ENCODE assay signal across 1 cellular context in the genomic region with DNA sequence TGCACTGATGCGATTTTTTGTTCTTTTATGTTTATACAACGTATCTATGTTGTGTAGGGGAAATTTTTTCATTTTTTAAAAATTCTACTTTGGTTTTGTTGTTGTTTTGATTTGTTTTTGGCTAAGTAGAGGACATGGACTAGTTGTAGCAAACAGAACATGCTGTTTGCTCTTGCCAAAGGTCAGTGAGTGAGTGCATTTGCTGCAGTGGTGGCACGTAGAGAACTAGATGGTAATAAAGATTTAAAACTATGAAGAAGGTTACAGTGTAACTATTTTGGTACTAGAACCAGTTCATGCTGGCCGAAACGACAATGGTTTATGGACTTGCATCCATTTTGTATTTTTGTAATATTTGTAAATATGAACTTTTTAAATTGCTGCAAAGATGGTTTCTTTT.
TF ChIP-seq lines count a peak whose summit lies in the region.

No MANE protein-coding gene starts in this region.

TF ChIP-seq in WTC11, 78 proteins besides CTCF, POLR2A, EP300 and RAD21 (continued from another document):
- TF ChIP-seq ZNF396 (CRISPR knock-in tag; IDR thresholded peaks at IDR 0.05; ENCODE audit: borderline replicate concordance), result no peak
- no peak for TF ChIP-seq ZNF423 (CRISPR knock-in tag; IDR thresholded peaks at IDR 0.05)
- TF ChIP-seq GTF2I (CRISPR knock-in tag; conservative IDR thresholded peaks at IDR 0.05), result no peak
- no peak for TF ChIP-seq CREM (CRISPR knock-in tag; IDR thresholded peaks at IDR 0.05)
- TF ChIP-seq, protein P1, sequence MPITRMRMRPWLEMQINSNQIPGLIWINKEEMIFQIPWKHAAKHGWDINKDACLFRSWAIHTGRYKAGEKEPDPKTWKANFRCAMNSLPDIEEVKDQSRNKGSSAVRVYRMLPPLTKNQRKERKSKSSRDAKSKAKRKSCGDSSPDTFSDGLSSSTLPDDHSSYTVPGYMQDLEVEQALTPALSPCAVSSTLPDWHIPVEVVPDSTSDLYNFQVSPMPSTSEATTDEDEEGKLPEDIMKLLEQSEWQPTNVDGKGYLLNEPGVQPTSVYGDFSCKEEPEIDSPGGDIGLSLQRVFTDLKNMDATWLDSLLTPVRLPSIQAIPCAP (CRISPR knock-in tag; IDR thresholded peaks at IDR 0.05), result no peak
- TF ChIP-seq ZNF263 (CRISPR knock-in tag; IDR thresholded peaks at IDR 0.05; ENCODE audit: low read depth), result no peak
- no peak for TF ChIP-seq USF2 (CRISPR knock-in tag; IDR thresholded peaks at IDR 0.05)
- TF ChIP-seq, protein P2, sequence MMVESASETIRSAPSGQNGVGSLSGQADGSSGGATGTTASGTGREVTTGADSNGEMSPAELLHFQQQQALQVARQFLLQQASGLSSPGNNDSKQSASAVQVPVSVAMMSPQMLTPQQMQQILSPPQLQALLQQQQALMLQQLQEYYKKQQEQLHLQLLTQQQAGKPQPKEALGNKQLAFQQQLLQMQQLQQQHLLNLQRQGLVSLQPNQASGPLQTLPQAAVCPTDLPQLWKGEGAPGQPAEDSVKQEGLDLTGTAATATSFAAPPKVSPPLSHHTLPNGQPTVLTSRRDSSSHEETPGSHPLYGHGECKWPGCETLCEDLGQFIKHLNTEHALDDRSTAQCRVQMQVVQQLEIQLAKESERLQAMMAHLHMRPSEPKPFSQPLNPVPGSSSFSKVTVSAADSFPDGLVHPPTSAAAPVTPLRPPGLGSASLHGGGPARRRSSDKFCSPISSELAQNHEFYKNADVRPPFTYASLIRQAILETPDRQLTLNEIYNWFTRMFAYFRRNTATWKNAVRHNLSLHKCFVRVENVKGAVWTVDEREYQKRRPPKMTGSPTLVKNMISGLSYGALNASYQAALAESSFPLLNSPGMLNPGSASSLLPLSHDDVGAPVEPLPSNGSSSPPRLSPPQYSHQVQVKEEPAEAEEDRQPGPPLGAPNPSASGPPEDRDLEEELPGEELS (CRISPR knock-in tag; IDR thresholded peaks at IDR 0.05), result no peak
- TF ChIP-seq, protein P3, sequence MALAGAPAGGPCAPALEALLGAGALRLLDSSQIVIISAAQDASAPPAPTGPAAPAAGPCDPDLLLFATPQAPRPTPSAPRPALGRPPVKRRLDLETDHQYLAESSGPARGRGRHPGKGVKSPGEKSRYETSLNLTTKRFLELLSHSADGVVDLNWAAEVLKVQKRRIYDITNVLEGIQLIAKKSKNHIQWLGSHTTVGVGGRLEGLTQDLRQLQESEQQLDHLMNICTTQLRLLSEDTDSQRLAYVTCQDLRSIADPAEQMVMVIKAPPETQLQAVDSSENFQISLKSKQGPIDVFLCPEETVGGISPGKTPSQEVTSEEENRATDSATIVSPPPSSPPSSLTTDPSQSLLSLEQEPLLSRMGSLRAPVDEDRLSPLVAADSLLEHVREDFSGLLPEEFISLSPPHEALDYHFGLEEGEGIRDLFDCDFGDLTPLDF (CRISPR knock-in tag; IDR thresholded peaks at IDR 0.05), result no peak
- TF ChIP-seq HMGA2 (CRISPR knock-in tag; IDR thresholded peaks at IDR 0.05), result no peak
- TF ChIP-seq, protein P4, sequence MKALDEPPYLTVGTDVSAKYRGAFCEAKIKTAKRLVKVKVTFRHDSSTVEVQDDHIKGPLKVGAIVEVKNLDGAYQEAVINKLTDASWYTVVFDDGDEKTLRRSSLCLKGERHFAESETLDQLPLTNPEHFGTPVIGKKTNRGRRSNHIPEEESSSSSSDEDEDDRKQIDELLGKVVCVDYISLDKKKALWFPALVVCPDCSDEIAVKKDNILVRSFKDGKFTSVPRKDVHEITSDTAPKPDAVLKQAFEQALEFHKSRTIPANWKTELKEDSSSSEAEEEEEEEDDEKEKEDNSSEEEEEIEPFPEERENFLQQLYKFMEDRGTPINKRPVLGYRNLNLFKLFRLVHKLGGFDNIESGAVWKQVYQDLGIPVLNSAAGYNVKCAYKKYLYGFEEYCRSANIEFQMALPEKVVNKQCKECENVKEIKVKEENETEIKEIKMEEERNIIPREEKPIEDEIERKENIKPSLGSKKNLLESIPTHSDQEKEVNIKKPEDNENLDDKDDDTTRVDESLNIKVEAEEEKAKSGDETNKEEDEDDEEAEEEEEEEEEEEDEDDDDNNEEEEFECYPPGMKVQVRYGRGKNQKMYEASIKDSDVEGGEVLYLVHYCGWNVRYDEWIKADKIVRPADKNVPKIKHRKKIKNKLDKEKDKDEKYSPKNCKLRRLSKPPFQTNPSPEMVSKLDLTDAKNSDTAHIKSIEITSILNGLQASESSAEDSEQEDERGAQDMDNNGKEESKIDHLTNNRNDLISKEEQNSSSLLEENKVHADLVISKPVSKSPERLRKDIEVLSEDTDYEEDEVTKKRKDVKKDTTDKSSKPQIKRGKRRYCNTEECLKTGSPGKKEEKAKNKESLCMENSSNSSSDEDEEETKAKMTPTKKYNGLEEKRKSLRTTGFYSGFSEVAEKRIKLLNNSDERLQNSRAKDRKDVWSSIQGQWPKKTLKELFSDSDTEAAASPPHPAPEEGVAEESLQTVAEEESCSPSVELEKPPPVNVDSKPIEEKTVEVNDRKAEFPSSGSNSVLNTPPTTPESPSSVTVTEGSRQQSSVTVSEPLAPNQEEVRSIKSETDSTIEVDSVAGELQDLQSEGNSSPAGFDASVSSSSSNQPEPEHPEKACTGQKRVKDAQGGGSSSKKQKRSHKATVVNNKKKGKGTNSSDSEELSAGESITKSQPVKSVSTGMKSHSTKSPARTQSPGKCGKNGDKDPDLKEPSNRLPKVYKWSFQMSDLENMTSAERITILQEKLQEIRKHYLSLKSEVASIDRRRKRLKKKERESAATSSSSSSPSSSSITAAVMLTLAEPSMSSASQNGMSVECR (CRISPR knock-in tag; IDR thresholded peaks at IDR 0.05; ENCODE audit: borderline replicate concordance), result no peak
- TF ChIP-seq RORB (CRISPR knock-in tag; IDR thresholded peaks at IDR 0.05), result no peak
- TF ChIP-seq JAZF1 (CRISPR knock-in tag; IDR thresholded peaks at IDR 0.05), result no peak
- TF ChIP-seq, protein P5, sequence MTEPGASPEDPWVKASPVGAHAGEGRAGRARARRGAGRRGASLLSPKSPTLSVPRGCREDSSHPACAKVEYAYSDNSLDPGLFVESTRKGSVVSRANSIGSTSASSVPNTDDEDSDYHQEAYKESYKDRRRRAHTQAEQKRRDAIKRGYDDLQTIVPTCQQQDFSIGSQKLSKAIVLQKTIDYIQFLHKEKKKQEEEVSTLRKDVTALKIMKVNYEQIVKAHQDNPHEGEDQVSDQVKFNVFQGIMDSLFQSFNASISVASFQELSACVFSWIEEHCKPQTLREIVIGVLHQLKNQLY (CRISPR knock-in tag; IDR thresholded peaks at IDR 0.05), result no peak
- TF ChIP-seq, protein P6, sequence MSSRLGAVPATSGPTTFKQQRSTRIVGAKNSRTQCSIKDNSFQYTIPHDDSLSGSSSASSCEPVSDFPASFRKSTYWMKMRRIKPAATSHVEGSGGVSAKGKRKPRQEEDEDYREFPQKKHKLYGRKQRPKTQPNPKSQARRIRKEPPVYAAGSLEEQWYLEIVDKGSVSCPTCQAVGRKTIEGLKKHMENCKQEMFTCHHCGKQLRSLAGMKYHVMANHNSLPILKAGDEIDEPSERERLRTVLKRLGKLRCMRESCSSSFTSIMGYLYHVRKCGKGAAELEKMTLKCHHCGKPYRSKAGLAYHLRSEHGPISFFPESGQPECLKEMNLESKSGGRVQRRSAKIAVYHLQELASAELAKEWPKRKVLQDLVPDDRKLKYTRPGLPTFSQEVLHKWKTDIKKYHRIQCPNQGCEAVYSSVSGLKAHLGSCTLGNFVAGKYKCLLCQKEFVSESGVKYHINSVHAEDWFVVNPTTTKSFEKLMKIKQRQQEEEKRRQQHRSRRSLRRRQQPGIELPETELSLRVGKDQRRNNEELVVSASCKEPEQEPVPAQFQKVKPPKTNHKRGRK (CRISPR knock-in tag; IDR thresholded peaks at IDR 0.05; ENCODE audit: borderline replicate concordance), result no peak
